ENCODE assay signal across 8 cellular contexts in genomic region chr15:33234019-33234418, GRCh38. TPM values are rescaled to one million over a fixed set of nuclear protein-coding genes. Genes with fewer than 3 reads are reported as not detected.
DNase-seq lines count a peak whose midpoint lies in the region; TF ChIP-seq lines count a peak whose summit lies in the region.

No MANE protein-coding gene starts in this region.

- H3K27me3 ChIP-seq in osteoblast (ENCODE audit: insufficient read depth, low read length): peaks cover 33% of the 10 kb centered on the region

- H3K4me3 ChIP-seq in osteoblast (ENCODE audit: insufficient read depth, low read length): no peak overlapping the region

- H3K4me3 Mint-ChIP-seq in chondrocyte (ENCODE audit: unreplicated experiment): no peak overlapping the region

- no peaks in the 10 kb centered on the region for H4K20me1 ChIP-seq in osteoblast (ENCODE audit: insufficient read depth, low read length)

- H3K27me3 Mint-ChIP-seq in chondrocyte (ENCODE audit: low read depth): peaks cover 17% of the 10 kb centered on the region

- H3K27ac ChIP-seq in osteoblast (ENCODE audit: low read depth, low read length): no peak overlapping the region

- H3K4me1 Mint-ChIP-seq in chondrocyte (ENCODE audit: low read depth): peaks cover 3% of the 10 kb centered on the region

- H2AFZ ChIP-seq in osteoblast (ENCODE audit: low read length): no peak overlapping the region

- no peaks in the 10 kb centered on the region for H3K9me3 ChIP-seq in osteoblast (ENCODE audit: low read depth, low read length)

- H3K27ac Mint-ChIP-seq in chondrocyte (ENCODE audit: unreplicated experiment): no peak overlapping the region

- H3K9me3 Mint-ChIP-seq in chondrocyte (ENCODE audit: low read depth): no peaks in the 10 kb centered on the region

- peak; percentile 92 for TF ChIP-seq CTCF in chondrocyte (IDR thresholded peaks at IDR 0.05)
- peak; percentile 73 for TF ChIP-seq CTCF in osteoblast (IDR thresholded peaks at IDR 0.05; ENCODE audit: extremely low read depth, low read depth, low read length)

- H3K79me2 ChIP-seq in osteoblast (ENCODE audit: insufficient read depth, low read length): no peaks in the 10 kb centered on the region

- DNase-seq in NOMO-1 treated with dmso at 0.1 percent for 144 hours (lab: John Stamatoyannopoulos, UW; ENCODE audit: unreplicated experiment): peak; percentile 0
- DNase-seq in NOMO-1 treated with DMSO at 0.1 percent for 48 hours (lab: John Stamatoyannopoulos, UW; ENCODE audit: unreplicated experiment): no peak
- DNase-seq in NCI-H2196 treated with DMSO at 0.1 percent for 48 hours (lab: John Stamatoyannopoulos, UW; ENCODE audit: unreplicated experiment): peak; percentile 29
- DNase-seq in chondrocyte (ENCODE audit: low spot score): no peak
- no peak for DNase-seq in osteoblast (ENCODE audit: insufficient read length, low spot score, missing footprints)
- no peak for DNase-seq in NCI-H1930 (lab: John Stamatoyannopoulos, UW)
- DNase-seq in KG1 (lab: John Stamatoyannopoulos, UW): no peak
- no peak for DNase-seq in activated naive CD4-positive, alpha-beta T cell treated with anti-CD3 and anti-CD28 coated beads, Interleukin-2, amount 50 U/mL, for 16 hours

- H3K4me1 ChIP-seq in osteoblast (ENCODE audit: insufficient read depth, low read length): peaks cover 2% of the 10 kb centered on the region

- no peaks in the 10 kb centered on the region for H3K36me3 ChIP-seq in osteoblast (ENCODE audit: insufficient read depth, low read length)

- H3K36me3 Mint-ChIP-seq in chondrocyte (ENCODE audit: low read depth): no peaks in the 10 kb centered on the region

- H3K4me2 ChIP-seq in osteoblast (ENCODE audit: insufficient read depth, low read length): no peak overlapping the region

RNA-seq across cellular contexts. Expression of gene FMN1, which starts 39.5 kb away (rescaled TPM):
- total RNA-seq in chondrocyte (4.0 to 6.6 TPM (median 4.8 TPM) in 3 replicates), osteoblast (9.0 and 11.2 TPM in 2 replicates)

Comparison
In these comparisons a context has a peak if more than half of its experiments do, and no peak if none do; other contexts are left out.
1. DNase-seq: peak in NOMO-1 treated with dmso at 0.1 percent for 144 hours (single experiment) and NCI-H2196 treated with DMSO at 0.1 percent for 48 hours (single experiment); none in NOMO-1 treated with DMSO at 0.1 percent for 48 hours (single experiment), chondrocyte (single experiment), osteoblast (single experiment), NCI-H1930 (0 of 2), KG1 (single experiment) and activated naive CD4-positive, alpha-beta T cell treated with anti-CD3 and anti-CD28 coated beads, Interleukin-2, amount 50 U/mL, for 16 hours (single experiment).